ENCODE assay signal across 12 cellular contexts in the genomic region with DNA sequence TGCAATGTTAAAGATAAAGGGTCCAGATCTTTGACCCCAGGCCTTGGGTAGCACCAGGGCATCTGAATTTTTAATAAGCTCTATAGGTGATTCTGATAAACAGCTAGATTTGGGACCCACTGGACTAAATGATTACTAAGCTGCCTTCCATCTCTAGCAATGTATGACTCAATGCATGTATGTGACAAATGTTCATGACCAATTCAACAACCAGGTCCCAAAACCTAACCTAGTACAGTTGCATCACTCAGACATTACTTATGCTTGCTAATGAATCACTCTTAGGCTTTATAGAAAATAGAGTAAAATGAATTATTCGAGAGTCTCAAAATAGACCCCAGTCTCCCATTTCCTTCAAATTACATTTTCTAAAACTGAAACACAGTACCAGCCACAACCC. TPM values are rescaled to one million over a fixed set of nuclear protein-coding genes. Genes with fewer than 3 reads are reported as not detected.
DNase-seq lines count a peak whose midpoint lies in the region; ATAC-seq and TF ChIP-seq lines count a peak whose summit lies in the region.
"Had no signal": no experiment of that assay in that cellular context is flagged by ENCODE, and none has a peak within 500 bp of the region (broad histone marks: within the 10 kb centered on the region; RNA-seq: fewer than 3 reads in every experiment).

No MANE protein-coding gene starts in this region.

- 83% methylated on average over 1 of the region's 1 CpG for WGBS in mammary epithelial cell (ENCODE audit: low coverage, missing lambda C conversion rate)

- no TSS peak for BruUV-seq in mammary epithelial cell (replicated peaks; lab: Mats Ljungman, UMichigan)

- no peak for TF ChIP-seq CTCF in mammary epithelial cell (conservative IDR thresholded peaks at IDR 0.05 in 1 of 2, IDR thresholded peaks at IDR 0.05 in 1 of 2; ENCODE audit: extremely low read depth in 1 of 2, insufficient read depth in 1 of 2, low read depth in 1 of 2, low read length in 2 of 2)

- peaks cover 51% of the 10 kb centered on the region for H3K4me1 ChIP-seq in mammary epithelial cell (ENCODE audit: insufficient read depth, low read length)
- no peaks in the 10 kb centered on the region for H3K4me1 ChIP-seq in naive thymus-derived CD4-positive, alpha-beta T cell (ENCODE audit: control insufficient read depth in 2 of 2, insufficient read depth in 2 of 2, low read length in 2 of 2)

- no peak overlapping the region for H3K4me2 ChIP-seq in mammary epithelial cell (ENCODE audit: insufficient read depth, low read depth, low read length)

- no peaks in the 10 kb centered on the region for H3K79me2 ChIP-seq in mammary epithelial cell (ENCODE audit: insufficient read depth, low read length)

- H3K36me3 Mint-ChIP-seq in naive thymus-derived CD4-positive, alpha-beta T cell, result peaks cover 0 to 15% (median 4%) of the 10 kb centered on the region in 5 donors
- H3K36me3 Mint-ChIP-seq: type B pancreatic cell had no signal

- H4K20me1 ChIP-seq in mammary epithelial cell (ENCODE audit: insufficient read depth, low read length), result no peaks in the 10 kb centered on the region

- H3K27me3 ChIP-seq in mammary epithelial cell (ENCODE audit: insufficient read depth, low read length), result no peaks in the 10 kb centered on the region
- H3K27me3 ChIP-seq in naive thymus-derived CD4-positive, alpha-beta T cell (ENCODE audit: control insufficient read depth in 2 of 2, insufficient read depth in 2 of 2, low read length in 2 of 2), result no peaks in the 10 kb centered on the region
- H3K27me3 ChIP-seq: ovary had no signal

- POLR2A ChIA-PET in naive thymus-derived CD4-positive, alpha-beta T cell (lab: Charles Lee), result no interaction called here

- no peak overlapping the region for H3K4me3 ChIP-seq in mammary epithelial cell (replicated peaks in 1 of 3; ENCODE audit: insufficient read depth in 1 of 3, low read depth in 2 of 3, low read length in 3 of 3)
- H3K4me3 ChIP-seq in naive thymus-derived CD4-positive, alpha-beta T cell (ENCODE audit: low read length), result no peak overlapping the region
- H3K4me3 ChIP-seq: ovary had no signal

- no peak overlapping the region for H3K27ac Mint-ChIP-seq in naive thymus-derived CD4-positive, alpha-beta T cell
- H3K27ac Mint-ChIP-seq: type B pancreatic cell had no signal

- dilution Hi-C loops in mammary epithelial cell (cut with HindIII; ENCODE audit: low sequenced_read_pairs), result loop anchor here (5.0 kb wide), 1 partner anchor 57 kb away; no protein-coding TSS in a partner anchor

- no peaks in the 10 kb centered on the region for H3K9me3 Mint-ChIP-seq in naive thymus-derived CD4-positive, alpha-beta T cell
- H3K9me3 Mint-ChIP-seq: type B pancreatic cell had no signal

- in situ Hi-C loops in mammary epithelial cell (cut with MboI; ENCODE audit: low sequenced_read_pairs in 2 of 2), result no loop called here

- peaks cover 4 to 15% (median 10%) of the 10 kb centered on the region in 7 donors for H3K4me1 Mint-ChIP-seq in naive thymus-derived CD4-positive, alpha-beta T cell

- DNase-seq in CD1c-positive myeloid dendritic cell (ENCODE audit: extremely low spot score), result peak; percentile 3
- peak; percentile 66 for DNase-seq in HT1080 (ENCODE audit: low read depth)
- peak; percentile 77 for DNase-seq in mammary epithelial cell
- DNase-seq in naive thymus-derived CD4-positive, alpha-beta T cell, result no peak
- no peak for DNase-seq in stimulated activated CD4-positive, alpha-beta T cell treated with anti-CD3 and anti-CD28 coated beads, Interleukin-1b, Interleukin-23, amount 100 ng/mL, for 48 hours
- no peak for DNase-seq in activated CD4-positive, alpha-beta T cell treated with anti-CD3 and anti-CD28 coated beads, Interleukin-2, amount 50 U/mL, for 1 hour
- no peak for DNase-seq in epidermal melanocyte (ENCODE audit: insufficient read length, low spot score)
- DNase-seq in T-helper 1 cell, result no peak
- DNase-seq: NCI-H1417 treated with DMSO at 0.1 percent for 48 hours, NCI-H774, ovary had no signal

- intact Hi-C loops in mammary epithelial cell (cut with micrococcal nuclease), result loop anchor here (2.0 kb wide), 1 partner anchor 53 kb away; no protein-coding TSS in a partner anchor
- intact Hi-C loops in naive thymus-derived CD4-positive, alpha-beta T cell (cut with micrococcal nuclease), result no loop called here

- H3K9me3 ChIP-seq in mammary epithelial cell (replicated peaks; ENCODE audit: insufficient read depth, low read length), result no peaks in the 10 kb centered on the region
- H3K9me3 ChIP-seq in naive thymus-derived CD4-positive, alpha-beta T cell (ENCODE audit: control insufficient read depth in 2 of 3, low read length in 3 of 3), result no peaks in the 10 kb centered on the region
- H3K9me3 ChIP-seq: ovary had no signal

- no peak overlapping the region for H3K9ac ChIP-seq in mammary epithelial cell (ENCODE audit: insufficient read depth, low read length)

- H2AFZ ChIP-seq in mammary epithelial cell (ENCODE audit: low read depth, low read length), result no peak overlapping the region

- peak; percentile 36 for ATAC-seq in naive thymus-derived CD4-positive, alpha-beta T cell

- CTCF ChIA-PET in mammary epithelial cell (lab: Charles Lee; ENCODE audit: low non-redundant PET), result no interaction called here
- CTCF ChIA-PET in naive thymus-derived CD4-positive, alpha-beta T cell (lab: Charles Lee), result no interaction called here

- peak overlapping the region; percentile 32 for H3K27ac ChIP-seq in mammary epithelial cell (ENCODE audit: insufficient read depth, low read depth, low read length)
- no peak overlapping the region for H3K27ac ChIP-seq in naive thymus-derived CD4-positive, alpha-beta T cell (ENCODE audit: low read depth, low read length)
- H3K27ac ChIP-seq: ovary had no signal

- H3K27me3 Mint-ChIP-seq in naive thymus-derived CD4-positive, alpha-beta T cell, result no peaks in the 10 kb centered on the region
- H3K27me3 Mint-ChIP-seq: type B pancreatic cell had no signal

- H3K4me3 Mint-ChIP-seq in naive thymus-derived CD4-positive, alpha-beta T cell, result no peak overlapping the region
- H3K4me3 Mint-ChIP-seq: type B pancreatic cell had no signal

- H3K36me3 ChIP-seq in mammary epithelial cell (ENCODE audit: insufficient read depth, low read length), result no peaks in the 10 kb centered on the region
- H3K36me3 ChIP-seq in naive thymus-derived CD4-positive, alpha-beta T cell (ENCODE audit: control insufficient read depth in 2 of 3, insufficient read depth in 3 of 3, low read length in 3 of 3), result no peaks in the 10 kb centered on the region
- H3K36me3 ChIP-seq: ovary had no signal

RNA-seq across cellular contexts. Expression of gene RCAN1, which starts 35.5 kb away (rescaled TPM):
- total RNA-seq in HT1080 (2014; rRNA removed; shearing (Covaris generic)), result 16.6 and 16.8 TPM in 2 replicates
- 27.3 and 31.6 TPM in 2 replicates for polyA plus RNA-seq in HT1080 (2015; cell fraction: cytosol; rRNA removed)
- polyA plus RNA-seq in HT1080 (2015; cell fraction: nucleus; rRNA removed), result 24.3 and 24.4 TPM in 2 replicates
- total RNA-seq in mammary epithelial cell, result 10 to 100 TPM; 28.8 to 60.7 TPM
- polyA plus RNA-seq in mammary epithelial cell, result 8.5 TPM
- 5.5 TPM for polyA minus RNA-seq in mammary epithelial cell
- 1 to 10 TPM; 3.0 to 8.1 (median 4.9) TPM for total RNA-seq in naive thymus-derived CD4-positive, alpha-beta T cell
- polyA plus RNA-seq in naive thymus-derived CD4-positive, alpha-beta T cell, result 10 to 100 TPM; 12.6 to 15.3 TPM

Comparison
In these comparisons a context has a peak if more than half of its experiments do, and no peak if none do; other contexts are left out.
1. DNase-seq: peak in CD1c-positive myeloid dendritic cell (single experiment), HT1080 (single experiment) and mammary epithelial cell (single experiment); none in naive thymus-derived CD4-positive, alpha-beta T cell (0 of 9), stimulated activated CD4-positive, alpha-beta T cell treated with anti-CD3 and anti-CD28 coated beads, Interleukin-1b, Interleukin-23, amount 100 ng/mL, for 48 hours (single experiment), activated CD4-positive, alpha-beta T cell treated with anti-CD3 and anti-CD28 coated beads, Interleukin-2, amount 50 U/mL, for 1 hour (single experiment), epidermal melanocyte (single experiment) and T-helper 1 cell (0 of 5).